ENCODE assay signal across 15 cellular contexts in the genomic region with DNA sequence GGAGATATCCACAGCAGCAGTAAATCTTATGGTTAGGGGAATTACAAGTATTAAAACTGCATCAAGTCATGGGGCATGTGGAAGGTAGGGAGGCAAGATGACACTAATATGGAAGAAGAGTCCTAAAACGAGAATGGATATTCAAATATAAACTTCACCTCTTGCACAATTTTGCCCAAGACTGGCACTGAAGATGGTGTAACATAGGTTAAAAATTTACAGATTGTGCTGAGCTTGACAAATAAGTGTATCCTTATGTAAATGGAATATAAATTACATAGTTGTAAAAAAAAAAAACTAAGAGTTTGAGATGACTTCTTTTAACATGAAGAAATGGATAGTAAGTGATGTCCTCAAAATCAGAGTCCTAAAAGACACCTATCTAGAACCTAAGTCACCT. TPM values are rescaled to one million over a fixed set of nuclear protein-coding genes. Genes with fewer than 3 reads are reported as not detected.
DNase-seq lines count a peak whose midpoint lies in the region; ATAC-seq, FAIRE-seq and TF ChIP-seq lines count a peak whose summit lies in the region.
"Had no signal": no experiment of that assay in that cellular context is flagged by ENCODE, and none has a peak within 500 bp of the region (broad histone marks: within the 10 kb centered on the region; RNA-seq: fewer than 3 reads in every experiment).

No MANE protein-coding gene starts in this region.

- no peaks in the 10 kb centered on the region for H4K20me1 ChIP-seq in K562 (replicated peaks; ENCODE audit: control insufficient read depth, insufficient read depth, low read length)

- H3K4me1 ChIP-seq in Caco-2, result no peaks in the 10 kb centered on the region
- no peaks in the 10 kb centered on the region for H3K4me1 ChIP-seq in K562 (replicated peaks in 1 of 2; ENCODE audit: control insufficient read depth in 2 of 2, insufficient read depth in 2 of 2, low read length in 2 of 2)
- peaks cover 0 to 41% (median 6%) of the 10 kb centered on the region in 4 donors for H3K4me1 ChIP-seq in right lobe of liver
- peaks cover 0 to 10% (median 0%) of the 10 kb centered on the region in 4 donors for H3K4me1 ChIP-seq in stomach
- no peaks in the 10 kb centered on the region for H3K4me1 ChIP-seq in endodermal cell (ENCODE audit: control insufficient read depth, insufficient read depth, low read length)

- TF ChIP-seq EP300 in K562 (IDR thresholded peaks at IDR 0.05; ENCODE audit: low read length) (no peak), stomach (IDR thresholded peaks at IDR 0.05) (no peak)

- H3K79me2 ChIP-seq in K562 (ENCODE audit: control insufficient read depth, insufficient read depth, low read length), result no peaks in the 10 kb centered on the region

- H3K9me3 ChIP-seq in Caco-2 (no peaks in the 10 kb centered on the region), K562 (replicated peaks; ENCODE audit: control insufficient read depth, insufficient read depth, low read depth, low read length) (no peaks in the 10 kb centered on the region), right lobe of liver (no peaks in the 10 kb centered on the region), stomach (no peaks in the 10 kb centered on the region), endodermal cell (ENCODE audit: control insufficient read depth, low read length) (no peaks in the 10 kb centered on the region)

- no peak for TF ChIP-seq CTCF in Caco-2 (IDR thresholded peaks at IDR 0.05; ENCODE audit: insufficient read depth in 1 of 2, low read depth in 1 of 2, low read length in 1 of 2, severe bottlenecking in 1 of 2, unreplicated experiment in 1 of 2)
- no peak for TF ChIP-seq CTCF in HFFc6 (IDR thresholded peaks at IDR 0.05)
- TF ChIP-seq CTCF in K562 (IDR thresholded peaks at IDR 0.05 in 2 of 3, conservative IDR thresholded peaks at IDR 0.05 in 1 of 3; ENCODE audit: insufficient read depth in 2 of 3, low read depth in 1 of 3, low read length in 3 of 3), result no peak
- TF ChIP-seq CTCF in right lobe of liver (IDR thresholded peaks at IDR 0.05), result no peak
- TF ChIP-seq CTCF in stomach (IDR thresholded peaks at IDR 0.05), result no peak
- no peak for TF ChIP-seq CTCF in endodermal cell (conservative IDR thresholded peaks at IDR 0.05)

- TF ChIP-seq RAD21 in K562 (CRISPR knock-in tag; conservative IDR thresholded peaks at IDR 0.05 in 1 of 2, IDR thresholded peaks at IDR 0.05 in 1 of 2), result no peak

- POLR2A ChIA-PET in Caco-2 (lab: Charles Lee), result no interaction called here
- POLR2A ChIA-PET in K562 (lab: Yijun Ruan, JAX), result no interaction called here

- no TSS peak for BruUV-seq in Caco-2 (replicated peaks; lab: Mats Ljungman, UMichigan)
- BruUV-seq in K562 (replicated peaks; lab: Mats Ljungman, UMichigan), result no TSS peak

- in situ Hi-C loops in K562 (cut with MboI) (no loop called here), G401 (cut with HindIII; ENCODE audit: low sequenced_read_pairs) (no loop called here)

- H3K4me3 Mint-ChIP-seq in Caco-2 (ENCODE audit: unreplicated experiment), result no peak overlapping the region
- no peak overlapping the region for H3K4me3 Mint-ChIP-seq in HFFc6
- H3K4me3 Mint-ChIP-seq in endodermal cell, result no peak overlapping the region
- H3K4me3 Mint-ChIP-seq: CD14-positive monocyte; CD8-positive, alpha-beta memory T cell had no signal

- H3K9me1 ChIP-seq in K562 (ENCODE audit: control insufficient read depth, insufficient read depth, low read length), result no peaks in the 10 kb centered on the region

- no peak for TF ChIP-seq POLR2A in K562 (conservative IDR thresholded peaks at IDR 0.05)
- TF ChIP-seq POLR2A in right lobe of liver (IDR thresholded peaks at IDR 0.05), result no peak
- TF ChIP-seq POLR2A in stomach (IDR thresholded peaks at IDR 0.05), result no peak

- H3K27ac Mint-ChIP-seq in Caco-2 (ENCODE audit: unreplicated experiment) (peak overlapping the region; percentile 2), HFFc6 (peak overlapping the region; percentile 19), endodermal cell (no peak overlapping the region)

- H3K4me3 ChIP-seq in Caco-2 (ENCODE audit: low read depth, low read length) (no peak overlapping the region), K562 (no peak overlapping the region), right lobe of liver (no peak overlapping the region), stomach (no peak overlapping the region), endodermal cell (ENCODE audit: low read length) (no peak overlapping the region)

- H3K27me3 Mint-ChIP-seq in Caco-2 (ENCODE audit: insufficient read depth, unreplicated experiment), result no peaks in the 10 kb centered on the region
- H3K27me3 Mint-ChIP-seq in HFFc6 (ENCODE audit: insufficient read depth), result no peaks in the 10 kb centered on the region
- no peaks in the 10 kb centered on the region for H3K27me3 Mint-ChIP-seq in endodermal cell (ENCODE audit: insufficient read depth)
- H3K27me3 Mint-ChIP-seq: CD8-positive, alpha-beta memory T cell had no signal

- no peaks in the 10 kb centered on the region for H3K9me3 Mint-ChIP-seq in Caco-2 (ENCODE audit: unreplicated experiment)
- no peaks in the 10 kb centered on the region for H3K9me3 Mint-ChIP-seq in HFFc6
- H3K9me3 Mint-ChIP-seq in endodermal cell, result no peaks in the 10 kb centered on the region
- H3K9me3 Mint-ChIP-seq: CD14-positive monocyte; CD8-positive, alpha-beta memory T cell had no signal

- H3K27ac ChIP-seq in K562 (ENCODE audit: extremely low read depth, low read depth, low read length) (no peak overlapping the region), right lobe of liver (peak overlapping the region; percentile 24 to 69 (median 41)), stomach (no peak overlapping the region), endodermal cell (ENCODE audit: low read depth, low read length) (no peak overlapping the region)

- H3K4me1 Mint-ChIP-seq in Caco-2 (ENCODE audit: low read depth, unreplicated experiment) (peaks cover 7% of the 10 kb centered on the region), HFFc6 (ENCODE audit: low read depth) (peaks cover 11% of the 10 kb centered on the region), endodermal cell (peaks cover 4% of the 10 kb centered on the region)
- H3K4me1 Mint-ChIP-seq: CD14-positive monocyte had no signal

- no peak for DNase-seq in Caco-2
- no peak for DNase-seq in HFFc6
- no peak for DNase-seq in K562 (ENCODE audit: extremely low read depth in 1 of 4, low spot score in 3 of 4)
- DNase-seq in right lobe of liver, result no peak
- DNase-seq in G401 (ENCODE audit: low spot score), result no peak
- no peak for DNase-seq in epidermal melanocyte (ENCODE audit: insufficient read length, low spot score)
- no peak for DNase-seq in stomach
- no peak for DNase-seq in endodermal cell
- DNase-seq: CD8-positive, alpha-beta memory T cell; DMS79; Karpas-422 had no signal

- no peak overlapping the region for H3K4me2 ChIP-seq in K562 (ENCODE audit: insufficient read depth, low read length)

- CTCF ChIA-PET in Caco-2 (lab: Charles Lee), result no interaction called here
- CTCF ChIA-PET in K562 (lab: Yijun Ruan, JAX; ENCODE audit: low intra/inter-chr PET ratio), result no interaction called here

- no peak overlapping the region for H3K9ac ChIP-seq in K562 (ENCODE audit: insufficient read depth in 1 of 2, low read depth in 2 of 2, low read length in 2 of 2)
- no peak overlapping the region for H3K9ac ChIP-seq in endodermal cell (ENCODE audit: extremely low read depth, low read length, poor library complexity, severe bottlenecking)

- 63% methylated on average over 1 of the region's 1 CpG for WGBS in K562 (ENCODE audit: insufficient coverage, low coverage, missing lambda C conversion rate)
- 38% methylated on average over 1 of the region's 1 CpG for WGBS in right lobe of liver (ENCODE audit: insufficient coverage, low coverage, low lambda C conversion rate, missing lambda C conversion rate)
- 70 to 100% (median 80%) methylated on average over 1 of the region's 1 CpG for WGBS in stomach, 5 donors
- no CpG with 5 or more reads among the region's 1 CpG for WGBS in endodermal cell (ENCODE audit: insufficient coverage in 1 of 2, insufficient read length in 1 of 2), 2 experiments

- H3K27me3 ChIP-seq in Caco-2 (replicated peaks; ENCODE audit: control insufficient read depth, insufficient read depth, low read length) (no peaks in the 10 kb centered on the region), K562 (ENCODE audit: control insufficient read depth in 2 of 2, insufficient read depth in 2 of 2, low read length in 2 of 2) (no peaks in the 10 kb centered on the region), right lobe of liver (no peaks in the 10 kb centered on the region), stomach (no peaks in the 10 kb centered on the region), endodermal cell (ENCODE audit: control insufficient read depth, insufficient read depth, low read length, poor library complexity, severe bottlenecking) (no peaks in the 10 kb centered on the region)

- ATAC-seq in K562 (no peak), right lobe of liver (peak; percentile 45 to 81 (median 59))

- no peak overlapping the region for H2AFZ ChIP-seq in K562 (ENCODE audit: low read depth, low read length)

- intact Hi-C loops in Caco-2 (cut with micrococcal nuclease; ENCODE audit: unreplicated experiment), result no loop called here
- intact Hi-C loops in K562 (cut with micrococcal nuclease), result no loop called here
- intact Hi-C loops in right lobe of liver (cut with DNase I), result no loop called here
- intact Hi-C loops in stomach (cut with DNase I; ENCODE audit: low total_unique reads), result no loop called here

- peaks cover 72% of the 10 kb centered on the region for H3K36me3 Mint-ChIP-seq in Caco-2 (ENCODE audit: insufficient read depth, unreplicated experiment)
- H3K36me3 Mint-ChIP-seq in HFFc6 (ENCODE audit: low read depth), result peaks cover 6% of the 10 kb centered on the region
- H3K36me3 Mint-ChIP-seq in endodermal cell (ENCODE audit: low read depth), result peaks cover 38% of the 10 kb centered on the region

- H3K36me3 ChIP-seq in Caco-2 (ENCODE audit: control insufficient read depth, insufficient read depth, low read length), result no peaks in the 10 kb centered on the region
- H3K36me3 ChIP-seq in K562 (ENCODE audit: control insufficient read depth, insufficient read depth, low read length), result peaks cover 33% of the 10 kb centered on the region
- H3K36me3 ChIP-seq in right lobe of liver, result peaks cover 0 to 4% (median 2%) of the 10 kb centered on the region in 4 donors
- H3K36me3 ChIP-seq in stomach, result peaks cover 0 to 62% (median 44%) of the 10 kb centered on the region in 4 donors
- H3K36me3 ChIP-seq in endodermal cell (ENCODE audit: control insufficient read depth, insufficient read depth, low read length), result peaks cover 87% of the 10 kb centered on the region

- FAIRE-seq in K562 (lab: Jason Lieb, UNC), result no peak
- FAIRE-seq: A204.1, GM12892 had no signal

RNA-seq across cellular contexts. Expression of gene ETFRF1, which starts 12.8 kb away (rescaled TPM):
- 9.5 and 10.2 TPM in 2 replicates for total RNA-seq in Caco-2 (2022)
- total RNA-seq in HFFc6 (2021; fragmentation: NEBNext Ultra II Directional; extraction: Animal tissue kit (Norgen Biotek cat#: 25700)), result 10 to 100 TPM; 19.1 to 29.2 (median 25.7) TPM
- 9.3 and 28.3 TPM in 2 replicates for total RNA-seq in K562 (2011; cell fraction: chromatin; rRNA removed; ENCODE audit: low replicate concordance)
- total RNA-seq in K562 (2011; cell fraction: nucleolus; rRNA removed), result 9.3 and 10.2 TPM in 2 replicates
- total RNA-seq in K562 (2011; cell fraction: nucleoplasm; rRNA removed), result 16.0 and 36.1 TPM in 2 replicates
- 16.4 and 18.6 TPM in 2 replicates for total RNA-seq in K562 (2014; rRNA removed)
- total RNA-seq in K562 (2014; rRNA removed; fragmentation: Illumina TruSeq; extraction: Trizol), result 28.7 and 32.8 TPM in 2 replicates
- total RNA-seq in K562 (2015; rRNA removed; fragmentation: Illumina TruSeq; extraction: Trizol), result 27.6 and 32.4 TPM in 2 replicates
- total RNA-seq in K562 (2021), result 16.1 and 17.7 TPM in 2 replicates
- 22.0 and 35.3 TPM in 2 replicates for polyA plus RNA-seq in K562 (2011; rRNA removed)
- 5.3 and 9.8 TPM in 2 replicates for polyA plus RNA-seq in K562 (2011; cell fraction: cytosol; rRNA removed)
- polyA plus RNA-seq in K562 (2011; cell fraction: nucleus; rRNA removed), result 7.7 and 9.8 TPM in 2 replicates
- polyA plus RNA-seq in K562 (2012), result 18.9 and 35.0 TPM in 2 replicates
- 33.6 and 44.9 TPM in 2 replicates for polyA plus RNA-seq in K562 (2014; fragmentation: Illumina TruSeq; extraction: Trizol)
- polyA plus RNA-seq in K562 (2014; fragmentation: Nextera tagmentation; extraction: Ambion mirVana), result 100 to 1,000 TPM; 101 to 107 TPM
- polyA plus RNA-seq in K562 (2014; rRNA removed), result 28.3 and 33.7 TPM in 2 replicates
- 12.5 and 17.2 TPM in 2 replicates for polyA minus RNA-seq in K562 (2011; rRNA and poly(A)+ RNA removed)
- 6.5 and 6.9 TPM in 2 replicates for polyA minus RNA-seq in K562 (2011; cell fraction: cytosol; rRNA and poly(A)+ RNA removed)
- 9.4 and 20.5 TPM in 2 replicates for polyA minus RNA-seq in K562 (2011; cell fraction: nucleus; rRNA and poly(A)+ RNA removed)
- total RNA-seq in right lobe of liver, result 10 to 100 TPM; 29.9 to 50.2 (median 38.2) TPM
- total RNA-seq in G401 (2014; rRNA removed; shearing (Covaris generic)), result 17.4 and 35.8 TPM in 2 replicates
- 10 to 100 TPM in 2 of 5 donors, 1 to 10 TPM in 3; 1.4 to 32.7 (median 8.8) TPM for total RNA-seq in stomach
- polyA plus RNA-seq in stomach, result 10 to 100 TPM; 25.2 to 50.9 (median 26.8) TPM
- total RNA-seq in endodermal cell, result 10 to 100 TPM in 1 of 2 donors, 1 to 10 TPM in 1; 9.7 to 21.4 TPM
- 21.4 TPM for polyA plus RNA-seq in endodermal cell (2013, experiment 1 of 2)
- polyA plus RNA-seq in endodermal cell (2013, experiment 2 of 2), result 21.9 TPM

RNA-seq across cellular contexts. Expression of gene DNAI7, which starts 12.9 kb away (rescaled TPM):
- total RNA-seq in Caco-2 (2022) (0.66 and 0.67 TPM in 2 replicates), K562 (2014; rRNA removed) (not detected in 2 replicates), K562 (2014; rRNA removed; fragmentation: Illumina TruSeq; extraction: Trizol) (0.15 and 0.73 TPM in 2 replicates), K562 (2015; rRNA removed; fragmentation: Illumina TruSeq; extraction: Trizol) (0.07 TPM in 1 of 2 replicates, not detected in the other), K562 (2021) (0.29 TPM in 1 of 2 replicates, not detected in the other), right lobe of liver (under 1 TPM in 1 of 6 experiments, not detected in 5; 0.39 TPM), stomach (1 to 10 TPM in 2 of 5 donors, under 1 TPM in 1, not detected in 2; 0.37 to 2.2 (median 1.8) TPM), endodermal cell (1 to 10 TPM; 1.6 TPM)
- total RNA-seq in HFFc6 (2021; fragmentation: NEBNext Ultra II Directional; extraction: Animal tissue kit (Norgen Biotek cat#: 25700)), result under 1 TPM in 4 of 6 experiments, not detected in 2; 0.16 to 0.48 (median 0.30) TPM
- 0.25 TPM in 1 of 2 replicates, not detected in the other for total RNA-seq in K562 (2011; cell fraction: chromatin; rRNA removed; ENCODE audit: low replicate concordance)
- not detected in 2 replicates for total RNA-seq in K562 (2011; cell fraction: nucleolus; rRNA removed)
- not detected in 2 replicates for total RNA-seq in K562 (2011; cell fraction: nucleoplasm; rRNA removed)
- polyA plus RNA-seq in K562 (2011; rRNA removed) (0.16 and 0.32 TPM in 2 replicates), K562 (2014; fragmentation: Illumina TruSeq; extraction: Trizol) (0.18 and 0.19 TPM in 2 replicates), K562 (2014; fragmentation: Nextera tagmentation; extraction: Ambion mirVana) (under 1 TPM; 0.06 to 0.15 TPM), K562 (2014; rRNA removed) (0.76 TPM in 1 of 2 replicates, not detected in the other), stomach (under 1 TPM in 2 of 3 donors, not detected in 1; 0.05 to 0.31 TPM)
- 0.04 TPM in 1 of 2 replicates, not detected in the other for polyA plus RNA-seq in K562 (2011; cell fraction: cytosol; rRNA removed)
- 0.10 TPM in 1 of 2 replicates, not detected in the other for polyA plus RNA-seq in K562 (2011; cell fraction: nucleus; rRNA removed)
- polyA plus RNA-seq in K562 (2012), result 0.15 and 0.20 TPM in 2 replicates
- 0.25 and 0.45 TPM in 2 replicates for polyA minus RNA-seq in K562 (2011; rRNA and poly(A)+ RNA removed)
- not detected in 2 replicates for polyA minus RNA-seq in K562 (2011; cell fraction: cytosol; rRNA and poly(A)+ RNA removed)
- not detected in 2 replicates for polyA minus RNA-seq in K562 (2011; cell fraction: nucleus; rRNA and poly(A)+ RNA removed)
- total RNA-seq in G401 (2014; rRNA removed; shearing (Covaris generic)), result 0.20 and 0.37 TPM in 2 replicates
- 1.5 TPM for polyA plus RNA-seq in endodermal cell (2013, experiment 1 of 2)
- 0.54 TPM for polyA plus RNA-seq in endodermal cell (2013, experiment 2 of 2)
- total RNA-seq: CD8-positive, alpha-beta memory T cell; HT1080 had no signal
- polyA plus RNA-seq: CD14-positive monocyte; CD8-positive, alpha-beta memory T cell had no signal

RNA-seq across cellular contexts. Expression of gene KRAS, which starts 42.8 kb away (rescaled TPM):
- total RNA-seq in Caco-2 (2022) (162 and 179 TPM in 2 replicates), K562 (2014; rRNA removed) (7.2 and 8.1 TPM in 2 replicates), K562 (2014; rRNA removed; fragmentation: Illumina TruSeq; extraction: Trizol) (14.9 and 18.9 TPM in 2 replicates), K562 (2015; rRNA removed; fragmentation: Illumina TruSeq; extraction: Trizol) (12.2 and 12.7 TPM in 2 replicates), K562 (2021) (16.5 and 19.0 TPM in 2 replicates), right lobe of liver (10 to 100 TPM; 10.1 to 28.8 (median 10.9) TPM), stomach (10 to 100 TPM; 13.0 to 75.3 (median 19.2) TPM), endodermal cell (100 to 1,000 TPM in 1 of 2 donors, 10 to 100 TPM in 1; 58.0 to 140 TPM)
- total RNA-seq in HFFc6 (2021; fragmentation: NEBNext Ultra II Directional; extraction: Animal tissue kit (Norgen Biotek cat#: 25700)), result 10 to 100 TPM; 15.9 to 20.5 (median 18.0) TPM
- 3.7 and 16.4 TPM in 2 replicates for total RNA-seq in K562 (2011; cell fraction: chromatin; rRNA removed; ENCODE audit: low replicate concordance)
- total RNA-seq in K562 (2011; cell fraction: nucleolus; rRNA removed), result 1.7 and 3.3 TPM in 2 replicates
- 10.5 and 22.4 TPM in 2 replicates for total RNA-seq in K562 (2011; cell fraction: nucleoplasm; rRNA removed)
- polyA plus RNA-seq in K562 (2011; rRNA removed) (15.8 and 21.2 TPM in 2 replicates), K562 (2014; fragmentation: Illumina TruSeq; extraction: Trizol) (17.6 and 19.8 TPM in 2 replicates), K562 (2014; fragmentation: Nextera tagmentation; extraction: Ambion mirVana) (1 to 10 TPM; 7.4 to 8.4 TPM), K562 (2014; rRNA removed) (11.5 and 12.2 TPM in 2 replicates), stomach (10 to 100 TPM in 2 of 3 donors, 1 to 10 TPM in 1; 6.6 to 24.4 (median 16.0) TPM)
- polyA plus RNA-seq in K562 (2011; cell fraction: cytosol; rRNA removed), result 5.2 and 11.1 TPM in 2 replicates
- polyA plus RNA-seq in K562 (2011; cell fraction: nucleus; rRNA removed), result 2.9 and 5.5 TPM in 2 replicates
- 10.2 and 10.3 TPM in 2 replicates for polyA plus RNA-seq in K562 (2012)
- 16.2 and 19.1 TPM in 2 replicates for polyA minus RNA-seq in K562 (2011; rRNA and poly(A)+ RNA removed)
- 8.9 and 11.5 TPM in 2 replicates for polyA minus RNA-seq in K562 (2011; cell fraction: cytosol; rRNA and poly(A)+ RNA removed)
- polyA minus RNA-seq in K562 (2011; cell fraction: nucleus; rRNA and poly(A)+ RNA removed), result 6.1 and 9.4 TPM in 2 replicates
- 5.6 and 9.5 TPM in 2 replicates for total RNA-seq in G401 (2014; rRNA removed; shearing (Covaris generic))
- polyA plus RNA-seq in endodermal cell (2013, experiment 1 of 2), result 35.7 TPM
- polyA plus RNA-seq in endodermal cell (2013, experiment 2 of 2), result 35.5 TPM

Comparison
In these comparisons a context has a peak if more than half of its experiments do, and no peak if none do; other contexts are left out.
1. H3K27ac ChIP-seq: peak in right lobe of liver (3 of 3); none in K562 (single experiment), stomach (0 of 5) and endodermal cell (single experiment).